ENCODE assay signal across 23 cellular contexts in the genomic region with DNA sequence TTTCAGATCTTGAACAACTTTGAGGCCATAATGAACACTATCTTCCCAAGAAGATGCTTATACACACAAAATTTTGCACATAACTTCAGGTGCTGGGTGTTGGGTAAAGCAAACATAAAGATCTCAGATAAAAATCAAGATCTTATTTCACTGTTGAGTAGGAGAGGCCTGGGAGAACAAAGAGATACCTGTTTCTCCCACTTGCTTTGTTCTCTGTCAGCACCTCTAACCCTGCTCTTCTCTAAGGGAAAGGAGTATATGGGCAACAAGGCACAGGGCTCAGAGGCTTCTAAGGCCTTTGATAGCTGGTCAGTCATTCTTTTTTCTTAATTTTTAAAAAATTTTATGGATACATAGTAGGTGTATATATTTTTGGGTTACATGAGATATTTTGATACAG.
"Had no signal": no experiment of that assay in that cellular context is flagged by ENCODE, and none has a peak within 500 bp of the region (broad histone marks: within the 10 kb centered on the region; RNA-seq: fewer than 3 reads in every experiment).

No MANE protein-coding gene starts in this region.

- H3K36me3 ChIP-seq: lower lobe of right lung, spleen, tibial nerve, upper lobe of left lung had no signal

- ATAC-seq: left ventricle myocardium superior; lower lobe of right lung; naive thymus-derived CD8-positive, alpha-beta T cell; psoas muscle; right cardiac atrium; stimulated activated memory B cell treated with anti-CD40 and anti-IgM and Interleukin-4, amounts not matched to agents 10 μg/mL and 1 μg/mL and 100 μg/mL, for 72 hours; stimulated activated naive CD8-positive, alpha-beta T cell treated with anti-CD3 and anti-CD28 coated beads, Interleukin-15, Interleukin-2, amounts not matched to agents 100 U/mL and 50 U/mL, for 24 hours had no signal

- H3K9me3 ChIP-seq: psoas muscle, testis, tibial nerve, upper lobe of left lung had no signal

- FAIRE-seq: frontal cortex, urothelium cell line had no signal

- DNase-seq: dorsolateral prefrontal cortex; effector CD4-positive, alpha-beta T cell; hypothalamus; immature natural killer cell; islet precursor cell; left ventricle myocardium superior; lower lobe of right lung; naive thymus-derived CD8-positive, alpha-beta T cell; nephron progenitor cell; nucleus accumbens; psoas muscle; right cardiac atrium; spleen; stimulated activated CD4-positive, alpha-beta T cell treated with anti-CD3 and anti-CD28 coated beads, Interleukin-4, amount 100 ng/mL, for 4 hours; stimulated activated naive CD8-positive, alpha-beta T cell treated with anti-CD3 and anti-CD28 coated beads, Interleukin-15, Interleukin-2, amounts not matched to agents 100 U/mL and 50 U/mL, for 24 hours; substantia nigra; testis; upper lobe of left lung had no signal

- H3K4me3 ChIP-seq: dorsolateral prefrontal cortex, lower lobe of right lung, psoas muscle, skin epidermis, spleen, testis, tibial nerve, upper lobe of left lung had no signal

- H3K27ac ChIP-seq: dorsolateral prefrontal cortex, lower lobe of right lung, psoas muscle, skin epidermis, spleen, testis, tibial nerve, upper lobe of left lung had no signal

- H3K27me3 ChIP-seq: dorsolateral prefrontal cortex, spleen, testis, tibial nerve, upper lobe of left lung had no signal
